Comparison of ENCODE assay signal across 10 cellular contexts in the genomic region with DNA sequence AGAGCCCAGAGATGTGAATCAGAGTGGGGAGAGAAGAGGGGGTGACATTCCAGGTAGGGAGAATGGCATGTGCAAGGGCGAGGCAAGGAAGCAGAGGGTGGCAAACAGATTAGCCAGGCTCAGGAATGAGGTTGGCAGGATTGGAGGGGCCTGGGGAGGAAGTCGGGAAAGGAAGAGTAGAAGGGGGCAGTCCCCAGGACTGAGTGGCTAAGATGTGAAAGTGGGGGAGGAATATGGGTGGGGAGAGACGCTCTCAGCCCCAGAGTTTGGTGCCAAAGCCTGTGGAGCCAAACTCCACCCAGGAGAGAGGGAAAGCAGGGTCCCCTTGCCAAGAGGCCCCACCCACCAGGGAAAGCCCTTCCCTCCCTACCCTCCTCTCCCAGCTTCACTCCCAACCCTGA. TPM values are rescaled to one million over a fixed set of nuclear protein-coding genes. Genes with fewer than 3 reads are reported as not detected.
DNase-seq lines count a peak whose midpoint lies in the region; ATAC-seq and TF ChIP-seq lines count a peak whose summit lies in the region.
"Had no signal": no experiment of that assay in that cellular context is flagged by ENCODE, and none has a peak within 500 bp of the region (broad histone marks: within the 10 kb centered on the region; RNA-seq: fewer than 3 reads in every experiment).

No MANE protein-coding gene starts in this region.

- intact Hi-C loops in psoas muscle (cut with DNase I), result no loop called here

- no peaks in the 10 kb centered on the region for H3K9me3 ChIP-seq in CD8-positive, alpha-beta memory T cell (ENCODE audit: low read length)
- no peaks in the 10 kb centered on the region for H3K9me3 ChIP-seq in psoas muscle

- POLR2A ChIA-PET in CD8-positive, alpha-beta memory T cell (lab: Charles Lee), result interaction anchor here (1.5 kb wide), 1 partner anchor 13 kb away, joined by 7 read pairs; no protein-coding TSS in a partner anchor
- POLR2A ChIA-PET in RWPE1 (lab: Yijun Ruan, JAX; ENCODE audit: low non-redundant PET), result no interaction called here

- peak overlapping the region; percentile 18 for H3K4me3 ChIP-seq in CD8-positive, alpha-beta memory T cell (ENCODE audit: low read length)
- H3K4me3 ChIP-seq in psoas muscle, result no peak overlapping the region

- peaks cover 71 to 83% (median 83%) of the 10 kb centered on the region in 3 donors for H3K4me1 Mint-ChIP-seq in CD8-positive, alpha-beta memory T cell

- H3K27ac ChIP-seq in CD8-positive, alpha-beta memory T cell (ENCODE audit: low read depth, low read length), result no peak overlapping the region
- H3K27ac ChIP-seq in RWPE1 (peak overlapping the region; percentile 91), psoas muscle (peak overlapping the region; percentile 47)

- 33 to 68% (median 63%) methylated on average over 2 to 3 of the region's 3 CpGs for WGBS in psoas muscle, 3 donors

- peak overlapping the region in 5 of 7 donors; percentile 49 to 82 (median 75) for H3K4me3 Mint-ChIP-seq in CD8-positive, alpha-beta memory T cell

- DNase-seq in CD8-positive, alpha-beta memory T cell, result no peak
- DNase-seq in RWPE1 (ENCODE audit: low spot score) (peak; percentile 88), psoas muscle (peak; percentile 75 to 80), NCI-H2227 treated with DMSO at 0.1 percent for 48 hours (lab: John Stamatoyannopoulos, UW) (no peak), hepatic stellate cell (ENCODE audit: low spot score) (no peak)
- no peak for DNase-seq in stimulated activated CD4-positive, alpha-beta T cell treated with anti-CD3 and anti-CD28 coated beads, Interleukin-2, amount 100 ng/mL, for 24 hours
- DNase-seq: activated CD4-positive, alpha-beta T cell treated with anti-CD3 and anti-CD28 coated beads for 48 hours; immature natural killer cell had no signal

- H3K9me3 Mint-ChIP-seq in CD8-positive, alpha-beta memory T cell, result no peaks in the 10 kb centered on the region
- H3K9me3 Mint-ChIP-seq: immature natural killer cell had no signal

- no peaks in the 10 kb centered on the region for H3K27me3 ChIP-seq in CD8-positive, alpha-beta memory T cell (ENCODE audit: insufficient read depth, low read length, poor library complexity, severe bottlenecking)
- no peaks in the 10 kb centered on the region for H3K27me3 ChIP-seq in psoas muscle (ENCODE audit: insufficient read depth in 3 of 3, low read length in 2 of 3)

- ATAC-seq in esophagus mucosa, result peak; percentile 18
- no peak for ATAC-seq in psoas muscle
- no peak for ATAC-seq in GM21526 (IDR thresholded peaks at IDR 0.05; ENCODE audit: low FRiP score, unreplicated experiment)

- H3K4me1 ChIP-seq in CD8-positive, alpha-beta memory T cell (ENCODE audit: insufficient read depth, low read length), result peaks cover 89% of the 10 kb centered on the region
- H3K4me1 ChIP-seq in psoas muscle, result peaks cover 47% of the 10 kb centered on the region

- CTCF ChIA-PET in CD8-positive, alpha-beta memory T cell (lab: Charles Lee), result interaction anchor here (1.1 to 1.7 kb wide), 4 partner anchors 12 to 110 kb away, joined by 5 to 6 read pairs (median 6); no protein-coding TSS in a partner anchor
- CTCF ChIA-PET in RWPE1 (lab: Yijun Ruan, JAX), result no interaction called here

- H3K36me3 ChIP-seq in CD8-positive, alpha-beta memory T cell (ENCODE audit: insufficient read depth, low read length), result no peaks in the 10 kb centered on the region
- H3K36me3 ChIP-seq in psoas muscle (ENCODE audit: insufficient read depth in 1 of 2, low read depth in 1 of 2), result no peaks in the 10 kb centered on the region

- no peak for TF ChIP-seq CTCF in RWPE1 (conservative IDR thresholded peaks at IDR 0.05; ENCODE audit: low read depth)
- TF ChIP-seq CTCF in psoas muscle (IDR thresholded peaks at IDR 0.05), result no peak

- H3K27ac Mint-ChIP-seq in CD8-positive, alpha-beta memory T cell, result peak overlapping the region in 7 of 8 donors; percentile 89 to 99 (median 96)

- H3K27me3 Mint-ChIP-seq in CD8-positive, alpha-beta memory T cell, result peaks cover 0 to 1% of the 10 kb centered on the region in 2 donors

- H3K36me3 Mint-ChIP-seq in CD8-positive, alpha-beta memory T cell, result peaks cover 0 to 2% (median 0%) of the 10 kb centered on the region in 3 donors
- H3K36me3 Mint-ChIP-seq: immature natural killer cell had no signal

RNA-seq across cellular contexts. Expression of gene HDAC7, which starts 5.5 kb away (rescaled TPM):
- 100 to 1,000 TPM; 206 to 207 TPM for total RNA-seq in CD8-positive, alpha-beta memory T cell
- polyA plus RNA-seq in CD8-positive, alpha-beta memory T cell, result 23.1 TPM
- total RNA-seq in esophagus mucosa (25.1 TPM), psoas muscle (10 to 100 TPM; 21.4 to 27.8 (median 23.5) TPM)
- polyA plus RNA-seq in psoas muscle, result 10 to 100 TPM; 11.0 to 25.2 (median 13.6) TPM

RNA-seq across cellular contexts. Expression of gene SLC48A1, which starts 52.2 kb away (rescaled TPM):
- total RNA-seq in CD8-positive, alpha-beta memory T cell, result 10 to 100 TPM; 10.9 to 11.5 TPM
- 9.1 TPM for polyA plus RNA-seq in CD8-positive, alpha-beta memory T cell
- total RNA-seq in esophagus mucosa, result 19.8 TPM
- total RNA-seq in psoas muscle, result 10 to 100 TPM; 21.8 to 28.7 (median 27.3) TPM
- 10 to 100 TPM; 12.7 to 23.5 (median 19.6) TPM for polyA plus RNA-seq in psoas muscle

Comparison
In these comparisons a context has a peak if more than half of its experiments do, and no peak if none do; other contexts are left out.
1. DNase-seq: peak in RWPE1 (single experiment) and psoas muscle (2 of 2); none in CD8-positive, alpha-beta memory T cell (0 of 5), stimulated activated CD4-positive, alpha-beta T cell treated with anti-CD3 and anti-CD28 coated beads, Interleukin-2, amount 100 ng/mL, for 24 hours (0 of 2), NCI-H2227 treated with DMSO at 0.1 percent for 48 hours (single experiment) and hepatic stellate cell (single experiment).